ENCODE assay signal across 3 cellular contexts in the genomic region with DNA sequence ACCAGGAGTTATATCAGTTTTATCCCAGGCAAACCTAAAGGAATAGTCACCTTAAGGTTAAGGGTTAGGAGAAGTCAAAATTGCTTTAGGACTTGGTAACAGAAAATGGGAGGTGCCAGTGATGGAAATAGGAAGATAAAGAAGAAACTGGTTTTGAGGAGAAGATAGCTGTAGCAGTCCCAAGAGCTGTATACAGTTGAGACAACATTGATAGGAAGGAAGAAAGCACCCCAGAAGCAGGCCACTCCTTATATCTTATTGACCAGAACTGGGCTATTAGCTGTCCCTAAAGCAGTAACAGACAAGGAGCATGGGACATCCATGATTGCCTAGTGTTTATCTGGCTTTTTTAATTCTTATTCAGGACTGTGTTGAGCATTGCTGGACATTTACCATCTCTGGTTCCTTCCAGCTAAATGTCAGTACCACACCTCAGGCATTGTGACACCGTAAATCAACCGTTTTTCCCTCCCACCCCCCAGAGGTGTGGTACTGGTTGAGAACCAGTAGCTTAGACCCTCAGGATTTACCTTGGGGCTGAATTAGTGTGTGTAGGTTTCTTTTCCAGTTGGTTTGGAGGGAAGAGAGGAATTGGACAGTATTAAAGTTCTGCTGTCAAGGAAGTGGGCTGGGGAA.
TF ChIP-seq lines count a peak whose summit lies in the region.

No MANE protein-coding gene starts in this region.

TF ChIP-seq in SK-N-SH, 30 proteins besides CTCF, POLR2A, EP300 and RAD21 (continued from another document):
- no peak for TF ChIP-seq GATA2 (CRISPR knock-in tag; IDR thresholded peaks at IDR 0.05)
- TF ChIP-seq, protein P1, sequence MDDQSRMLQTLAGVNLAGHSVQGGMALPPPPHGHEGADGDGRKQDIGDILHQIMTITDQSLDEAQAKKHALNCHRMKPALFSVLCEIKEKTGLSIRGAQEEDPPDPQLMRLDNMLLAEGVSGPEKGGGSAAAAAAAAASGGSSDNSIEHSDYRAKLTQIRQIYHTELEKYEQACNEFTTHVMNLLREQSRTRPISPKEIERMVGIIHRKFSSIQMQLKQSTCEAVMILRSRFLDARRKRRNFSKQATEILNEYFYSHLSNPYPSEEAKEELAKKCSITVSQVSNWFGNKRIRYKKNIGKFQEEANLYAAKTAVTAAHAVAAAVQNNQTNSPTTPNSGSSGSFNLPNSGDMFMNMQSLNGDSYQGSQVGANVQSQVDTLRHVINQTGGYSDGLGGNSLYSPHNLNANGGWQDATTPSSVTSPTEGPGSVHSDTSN (IDR thresholded peaks at IDR 0.05), result no peak
- no peak for TF ChIP-seq MXI1 (IDR thresholded peaks at IDR 0.05; ENCODE audit: low read depth, low read length)
- no peak for TF ChIP-seq POLR2AphosphoS5 (IDR thresholded peaks at IDR 0.05; ENCODE audit: low read depth, low read length)
- no peak for TF ChIP-seq SMC3 (IDR thresholded peaks at IDR 0.05; ENCODE audit: low read depth, low read length)
- TF ChIP-seq EZH2phosphoT487 (IDR thresholded peaks at IDR 0.05; ENCODE audit: borderline replicate concordance, low read depth), result no peak
- no peak for TF ChIP-seq TAF1 (IDR thresholded peaks at IDR 0.05; ENCODE audit: borderline replicate concordance, low read depth, low read length)
- TF ChIP-seq FOXJ3 (CRISPR knock-in tag; IDR thresholded peaks at IDR 0.05), result no peak

TF ChIP-seq in SK-N-SH treated with all-trans-retinoic acid at 6 μM for 48 hours, 23 proteins besides CTCF, POLR2A, EP300 and RAD21:
- TF ChIP-seq, protein P2, sequence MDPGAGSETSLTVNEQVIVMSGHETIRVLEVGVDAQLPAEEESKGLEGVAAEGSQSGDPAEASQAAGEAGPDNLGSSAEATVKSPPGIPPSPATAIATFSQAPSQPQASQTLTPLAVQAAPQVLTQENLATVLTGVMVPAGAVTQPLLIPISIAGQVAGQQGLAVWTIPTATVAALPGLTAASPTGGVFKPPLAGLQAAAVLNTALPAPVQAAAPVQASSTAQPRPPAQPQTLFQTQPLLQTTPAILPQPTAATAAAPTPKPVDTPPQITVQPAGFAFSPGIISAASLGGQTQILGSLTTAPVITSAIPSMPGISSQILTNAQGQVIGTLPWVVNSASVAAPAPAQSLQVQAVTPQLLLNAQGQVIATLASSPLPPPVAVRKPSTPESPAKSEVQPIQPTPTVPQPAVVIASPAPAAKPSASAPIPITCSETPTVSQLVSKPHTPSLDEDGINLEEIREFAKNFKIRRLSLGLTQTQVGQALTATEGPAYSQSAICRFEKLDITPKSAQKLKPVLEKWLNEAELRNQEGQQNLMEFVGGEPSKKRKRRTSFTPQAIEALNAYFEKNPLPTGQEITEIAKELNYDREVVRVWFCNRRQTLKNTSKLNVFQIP (CRISPR knock-in tag; IDR thresholded peaks at IDR 0.05; ENCODE audit: borderline replicate concordance, low read depth), result no peak
TF ChIP-seq in SK-N-SH treated with all-trans-retinoic acid at 6 μM for 48 hours: peak in this region for 0.

TF ChIP-seq in neural cell, 6 proteins besides CTCF, POLR2A, EP300 and RAD21 (continued from another document):
- TF ChIP-seq, protein P3, sequence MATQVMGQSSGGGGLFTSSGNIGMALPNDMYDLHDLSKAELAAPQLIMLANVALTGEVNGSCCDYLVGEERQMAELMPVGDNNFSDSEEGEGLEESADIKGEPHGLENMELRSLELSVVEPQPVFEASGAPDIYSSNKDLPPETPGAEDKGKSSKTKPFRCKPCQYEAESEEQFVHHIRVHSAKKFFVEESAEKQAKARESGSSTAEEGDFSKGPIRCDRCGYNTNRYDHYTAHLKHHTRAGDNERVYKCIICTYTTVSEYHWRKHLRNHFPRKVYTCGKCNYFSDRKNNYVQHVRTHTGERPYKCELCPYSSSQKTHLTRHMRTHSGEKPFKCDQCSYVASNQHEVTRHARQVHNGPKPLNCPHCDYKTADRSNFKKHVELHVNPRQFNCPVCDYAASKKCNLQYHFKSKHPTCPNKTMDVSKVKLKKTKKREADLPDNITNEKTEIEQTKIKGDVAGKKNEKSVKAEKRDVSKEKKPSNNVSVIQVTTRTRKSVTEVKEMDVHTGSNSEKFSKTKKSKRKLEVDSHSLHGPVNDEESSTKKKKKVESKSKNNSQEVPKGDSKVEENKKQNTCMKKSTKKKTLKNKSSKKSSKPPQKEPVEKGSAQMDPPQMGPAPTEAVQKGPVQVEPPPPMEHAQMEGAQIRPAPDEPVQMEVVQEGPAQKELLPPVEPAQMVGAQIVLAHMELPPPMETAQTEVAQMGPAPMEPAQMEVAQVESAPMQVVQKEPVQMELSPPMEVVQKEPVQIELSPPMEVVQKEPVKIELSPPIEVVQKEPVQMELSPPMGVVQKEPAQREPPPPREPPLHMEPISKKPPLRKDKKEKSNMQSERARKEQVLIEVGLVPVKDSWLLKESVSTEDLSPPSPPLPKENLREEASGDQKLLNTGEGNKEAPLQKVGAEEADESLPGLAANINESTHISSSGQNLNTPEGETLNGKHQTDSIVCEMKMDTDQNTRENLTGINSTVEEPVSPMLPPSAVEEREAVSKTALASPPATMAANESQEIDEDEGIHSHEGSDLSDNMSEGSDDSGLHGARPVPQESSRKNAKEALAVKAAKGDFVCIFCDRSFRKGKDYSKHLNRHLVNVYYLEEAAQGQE (IDR thresholded peaks at IDR 0.05; ENCODE audit: borderline replicate concordance), result no peak
- no peak for TF ChIP-seq EZH2 (IDR thresholded peaks at IDR 0.05; ENCODE audit: borderline replicate concordance, insufficient read depth, low read length, poor library complexity, severe bottlenecking)
